ENCODE assay signal across 17 cellular contexts in the genomic region with DNA sequence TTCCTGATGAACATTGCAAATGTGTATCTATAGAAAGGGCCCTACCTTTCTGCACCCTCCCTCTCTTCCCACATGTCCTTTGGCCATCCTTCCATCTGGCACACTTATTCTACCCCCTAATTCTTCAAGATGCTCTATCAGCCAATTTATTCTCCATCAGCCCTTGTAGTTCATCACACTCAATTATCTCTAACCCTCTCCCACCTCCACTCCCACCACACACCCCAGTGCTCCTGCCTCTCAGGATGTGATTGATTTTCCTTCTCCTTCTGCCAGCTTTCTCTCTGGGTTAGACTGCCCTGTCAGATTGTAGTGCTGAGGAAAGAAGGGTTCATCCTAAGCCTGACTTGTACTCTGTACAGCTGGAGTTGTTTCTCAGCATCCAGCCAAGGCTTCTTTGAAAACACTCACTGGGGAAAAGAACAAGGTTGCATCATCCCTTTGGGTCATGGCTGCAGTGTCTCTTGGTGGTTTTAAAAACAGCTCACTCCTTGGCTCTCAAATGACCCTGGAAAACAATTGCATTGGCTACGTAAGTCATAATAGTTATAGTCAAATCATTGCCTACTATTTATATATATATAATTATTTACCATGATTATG.
DNase-seq lines count a peak whose midpoint lies in the region; FAIRE-seq and TF ChIP-seq lines count a peak whose summit lies in the region.
"Had no signal": no experiment of that assay in that cellular context is flagged by ENCODE, and none has a peak within 500 bp of the region (broad histone marks: within the 10 kb centered on the region; RNA-seq: fewer than 3 reads in every experiment).

No MANE protein-coding gene starts in this region.

- peaks cover 16% of the 10 kb centered on the region for H3F3A ChIP-seq in smooth muscle cell (ENCODE audit: low read depth)

- H3K4me2 ChIP-seq in smooth muscle cell: peak overlapping the region; percentile 17

- FAIRE-seq in RCC 7860 (lab: Jason Lieb, UNC): no peak

- H3K4me3 ChIP-seq in smooth muscle cell: no peak overlapping the region

- no peaks in the 10 kb centered on the region for H3K27me3 ChIP-seq in smooth muscle cell (ENCODE audit: low read depth)

- TF ChIP-seq CTCF in smooth muscle cell (IDR thresholded peaks at IDR 0.05; ENCODE audit: borderline replicate concordance, insufficient read depth, poor library complexity, severe bottlenecking): no peak

- H3K36me3 ChIP-seq in smooth muscle cell (ENCODE audit: low read depth): no peaks in the 10 kb centered on the region

- no peaks in the 10 kb centered on the region for H4K20me1 ChIP-seq in smooth muscle cell (ENCODE audit: low read depth)

- peaks cover 30% of the 10 kb centered on the region for H3K4me1 ChIP-seq in smooth muscle cell (ENCODE audit: low read depth)

- DNase-seq in DMS 273 (lab: John Stamatoyannopoulos, UW; ENCODE audit: unreplicated experiment) (peak; percentile 10), DMS 273 treated with DMSO at 0.1 percent for 48 hours (lab: John Stamatoyannopoulos, UW) (no peak), caudate nucleus (lab: John Stamatoyannopoulos, UW) (peak in 2 of 61 donors; percentile 23 to 32), iris pigment epithelial cell (ENCODE audit: low read depth) (peak; percentile 94), smooth muscle cell (lab: John Stamatoyannopoulos, UW; ENCODE audit: unreplicated experiment) (no peak), AG08396 (ENCODE audit: low spot score) (no peak), RCC 7860 (ENCODE audit: low spot score) (no peak)
- no peak for DNase-seq in activated effector memory CD4-positive, alpha-beta T cell treated with Interleukin-2 at 50 U/mL for 16 hours
- DNase-seq: activated CD4-positive, alpha-beta T cell treated with anti-CD3 and anti-CD28 coated beads, Interleukin-2, amount 50 U/mL, for 4 hours; activated naive CD4-positive, alpha-beta T cell; effector memory CD4-positive, alpha-beta T cell; naive B cell; NK-92 treated with Interleukin-12 subunit alpha and Interleukin-12 subunit beta, amount 100 ng/mL, for 24 hours; stimulated activated CD4-positive, alpha-beta T cell treated with anti-CD3 and anti-CD28 coated beads, Interleukin-1b, Interleukin-23, amount 100 ng/mL, for 48 hours; stimulated activated naive B cell treated with anti-CD40 and anti-IgM and Interleukin-4, amounts not matched to agents 10 μg/mL and 1 μg/mL and 100 μg/mL, for 72 hours; SW 1271 had no signal

- no peak overlapping the region for H2AFZ ChIP-seq in smooth muscle cell (ENCODE audit: low read depth)

- H3K27ac ChIP-seq in caudate nucleus (ENCODE audit: low read depth, low read length): peak overlapping the region; percentile 67
- H3K27ac ChIP-seq in smooth muscle cell (ENCODE audit: low read depth): peak overlapping the region; percentile 54
- H3K27ac ChIP-seq: 22Rv1 had no signal

- H3K9ac ChIP-seq in smooth muscle cell (ENCODE audit: low read depth): no peak overlapping the region

- no peaks in the 10 kb centered on the region for H3K9me3 ChIP-seq in smooth muscle cell (replicated peaks; ENCODE audit: low read depth)

- H3K79me2 ChIP-seq in smooth muscle cell (ENCODE audit: low read depth): peaks cover 20% of the 10 kb centered on the region

- 52% methylated on average over 1 of the region's 1 CpG for WGBS in smooth muscle cell (ENCODE audit: low lambda C conversion rate)

Comparison
In these comparisons a context has a peak if more than half of its experiments do, and no peak if none do; other contexts are left out.
1. DNase-seq: peak in DMS 273 (single experiment) and iris pigment epithelial cell (single experiment); none in DMS 273 treated with DMSO at 0.1 percent for 48 hours (single experiment), smooth muscle cell (single experiment), AG08396 (single experiment), activated effector memory CD4-positive, alpha-beta T cell treated with Interleukin-2 at 50 U/mL for 16 hours (single experiment) and RCC 7860 (single experiment).